Comparison of ENCODE assay signal across 1 cellular context in the genomic region with DNA sequence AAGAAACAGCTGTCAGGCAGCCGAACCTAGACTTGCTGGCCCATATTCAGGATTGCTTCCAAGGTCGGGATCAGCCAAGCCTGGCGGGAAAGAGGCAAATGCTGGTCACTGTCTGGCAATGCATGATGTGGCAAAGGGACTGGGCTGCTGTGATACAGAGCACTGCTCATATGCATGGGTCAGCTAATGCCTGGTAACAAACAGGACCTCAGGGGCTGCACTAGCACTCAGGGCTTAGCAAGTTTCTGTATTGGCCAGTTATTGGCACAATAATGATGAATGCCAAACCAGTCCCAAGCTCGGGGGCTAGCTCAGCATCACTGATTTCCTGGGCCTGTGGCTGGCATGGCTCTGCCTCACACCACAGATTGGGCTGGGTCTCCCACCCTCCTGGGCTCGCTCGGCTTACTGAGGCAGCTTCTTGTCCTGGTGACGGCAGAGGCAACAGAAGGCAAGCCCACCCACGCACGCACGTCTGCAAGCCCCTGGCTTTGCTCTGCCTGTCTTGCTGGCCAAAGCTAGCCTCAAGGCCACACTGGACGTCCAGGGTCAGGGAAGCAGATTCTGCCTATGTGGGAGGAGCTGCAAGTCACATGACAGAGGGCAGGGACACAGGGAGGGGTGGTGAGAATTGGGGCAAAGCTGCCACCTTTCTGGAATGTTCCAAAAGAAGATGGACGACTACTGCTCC.
TF ChIP-seq lines count a peak whose summit lies in the region.

No MANE protein-coding gene starts in this region.

TF ChIP-seq in K562, 482 proteins besides CTCF, POLR2A, EP300 and RAD21:
- peak; percentile 54 for TF ChIP-seq TFE3 (CRISPR knock-in tag; IDR thresholded peaks at IDR 0.05)
- no peak for TF ChIP-seq MXI1 (IDR thresholded peaks at IDR 0.05; ENCODE audit: low read depth, low read length)
- peak; percentile 21; the same call in 1 of the 2 replicates for TF ChIP-seq EGR1 (conservative IDR thresholded peaks at IDR 0.05)
- no peak for TF ChIP-seq LCOR (CRISPR knock-in tag; IDR thresholded peaks at IDR 0.05)
- no peak for TF ChIP-seq MNT (conservative IDR thresholded peaks at IDR 0.05)
- TF ChIP-seq RBM25 (IDR thresholded peaks at IDR 0.05; ENCODE audit: low read depth, low read length, severe bottlenecking), result peak; percentile 55
- TF ChIP-seq HNRNPH1 (optimal IDR thresholded peaks at IDR 0.05; ENCODE audit: low read depth, low read length), result no peak
- no peak for TF ChIP-seq TCF7L2 (IDR thresholded peaks at IDR 0.05; ENCODE audit: low read depth, low read length)
- TF ChIP-seq NFATC3 (IDR thresholded peaks at IDR 0.05), result no peak
- TF ChIP-seq CBFA2T2 (conservative IDR thresholded peaks at IDR 0.05), result no peak
- TF ChIP-seq, protein P1, sequence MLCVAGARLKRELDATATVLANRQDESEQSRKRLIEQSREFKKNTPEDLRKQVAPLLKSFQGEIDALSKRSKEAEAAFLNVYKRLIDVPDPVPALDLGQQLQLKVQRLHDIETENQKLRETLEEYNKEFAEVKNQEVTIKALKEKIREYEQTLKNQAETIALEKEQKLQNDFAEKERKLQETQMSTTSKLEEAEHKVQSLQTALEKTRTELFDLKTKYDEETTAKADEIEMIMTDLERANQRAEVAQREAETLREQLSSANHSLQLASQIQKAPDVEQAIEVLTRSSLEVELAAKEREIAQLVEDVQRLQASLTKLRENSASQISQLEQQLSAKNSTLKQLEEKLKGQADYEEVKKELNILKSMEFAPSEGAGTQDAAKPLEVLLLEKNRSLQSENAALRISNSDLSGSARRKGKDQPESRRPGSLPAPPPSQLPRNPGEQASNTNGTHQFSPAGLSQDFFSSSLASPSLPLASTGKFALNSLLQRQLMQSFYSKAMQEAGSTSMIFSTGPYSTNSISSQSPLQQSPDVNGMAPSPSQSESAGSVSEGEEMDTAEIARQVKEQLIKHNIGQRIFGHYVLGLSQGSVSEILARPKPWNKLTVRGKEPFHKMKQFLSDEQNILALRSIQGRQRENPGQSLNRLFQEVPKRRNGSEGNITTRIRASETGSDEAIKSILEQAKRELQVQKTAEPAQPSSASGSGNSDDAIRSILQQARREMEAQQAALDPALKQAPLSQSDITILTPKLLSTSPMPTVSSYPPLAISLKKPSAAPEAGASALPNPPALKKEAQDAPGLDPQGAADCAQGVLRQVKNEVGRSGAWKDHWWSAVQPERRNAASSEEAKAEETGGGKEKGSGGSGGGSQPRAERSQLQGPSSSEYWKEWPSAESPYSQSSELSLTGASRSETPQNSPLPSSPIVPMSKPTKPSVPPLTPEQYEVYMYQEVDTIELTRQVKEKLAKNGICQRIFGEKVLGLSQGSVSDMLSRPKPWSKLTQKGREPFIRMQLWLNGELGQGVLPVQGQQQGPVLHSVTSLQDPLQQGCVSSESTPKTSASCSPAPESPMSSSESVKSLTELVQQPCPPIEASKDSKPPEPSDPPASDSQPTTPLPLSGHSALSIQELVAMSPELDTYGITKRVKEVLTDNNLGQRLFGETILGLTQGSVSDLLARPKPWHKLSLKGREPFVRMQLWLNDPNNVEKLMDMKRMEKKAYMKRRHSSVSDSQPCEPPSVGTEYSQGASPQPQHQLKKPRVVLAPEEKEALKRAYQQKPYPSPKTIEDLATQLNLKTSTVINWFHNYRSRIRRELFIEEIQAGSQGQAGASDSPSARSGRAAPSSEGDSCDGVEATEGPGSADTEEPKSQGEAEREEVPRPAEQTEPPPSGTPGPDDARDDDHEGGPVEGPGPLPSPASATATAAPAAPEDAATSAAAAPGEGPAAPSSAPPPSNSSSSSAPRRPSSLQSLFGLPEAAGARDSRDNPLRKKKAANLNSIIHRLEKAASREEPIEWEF (CRISPR knock-in tag; IDR thresholded peaks at IDR 0.05), result no peak
- TF ChIP-seq CBX3 (IDR thresholded peaks at IDR 0.05; ENCODE audit: borderline replicate concordance in 1 of 2, low read length in 2 of 2), result peak in 1 of 2 experiments; percentile 56; a peak in 1 of 3 replicates
- TF ChIP-seq ATF1 (CRISPR knock-in tag; IDR thresholded peaks at IDR 0.05), result no peak
- TF ChIP-seq ATF1 (tag; IDR thresholded peaks at IDR 0.05), result no peak
- TF ChIP-seq ZNF551 (CRISPR knock-in tag; IDR thresholded peaks at IDR 0.05), result no peak
- peak in 1 of 2 experiments; percentile 59; a peak in 1 of 4 replicates for TF ChIP-seq KDM1A (IDR thresholded peaks at IDR 0.05)
- TF ChIP-seq WHSC1 (IDR thresholded peaks at IDR 0.05; ENCODE audit: low read length), result no peak
- peak; percentile 75; the same call in 1 of the 2 replicates for TF ChIP-seq BCOR (IDR thresholded peaks at IDR 0.05)
